Comparison of ENCODE assay signal across 17 cellular contexts in genomic region chr5:42467981-42468524, GRCh38. TPM values are rescaled to one million over a fixed set of nuclear protein-coding genes. Genes with fewer than 3 reads are reported as not detected.
DNase-seq lines count a peak whose midpoint lies in the region; ATAC-seq lines count a peak whose summit lies in the region.
"Had no signal": no experiment of that assay in that cellular context is flagged by ENCODE, and none has a peak within 500 bp of the region (broad histone marks: within the 10 kb centered on the region; RNA-seq: fewer than 3 reads in every experiment).

No MANE protein-coding gene starts in this region.

- DNase-seq in ELF-1 (ENCODE audit: low read depth, low spot score), result peak; percentile 2
- no peak for DNase-seq in DMS 273 treated with DMSO at 0.1 percent for 48 hours (lab: John Stamatoyannopoulos, UW)
- DNase-seq in aorta, result no peak
- DNase-seq: ACHN; Calu3; CD8-positive, alpha-beta T cell; DMS53; DND-41; EL; GM23248; IMR-90 had no signal

- H3K36me3 ChIP-seq in aorta (ENCODE audit: control insufficient read depth in 1 of 2, insufficient read depth in 2 of 2, low read length in 1 of 2), result peaks cover 0 to 3% of the 10 kb centered on the region in 2 donors
- H3K36me3 ChIP-seq: HAP-1 had no signal

- no peaks in the 10 kb centered on the region for H3K27me3 ChIP-seq in aorta (ENCODE audit: control insufficient read depth in 1 of 2, insufficient read depth in 2 of 2, low read length in 1 of 2)

- 94% methylated on average over 8 of the region's 8 CpGs for WGBS in aorta, 2 donors

- peak; percentile 26 for ATAC-seq in HG02610 (IDR thresholded peaks at IDR 0.05; ENCODE audit: unreplicated experiment)
- ATAC-seq in esophagus mucosa, result peak; percentile 82
- ATAC-seq in HG03025 (IDR thresholded peaks at IDR 0.05; ENCODE audit: low FRiP score, unreplicated experiment), result no peak
- ATAC-seq in HG03432 (IDR thresholded peaks at IDR 0.05; ENCODE audit: unreplicated experiment), result no peak
- no peak for ATAC-seq in aorta (ENCODE audit: low FRiP score)
- ATAC-seq: CD8-positive, alpha-beta T cell had no signal

- H3K4me3 ChIP-seq in aorta (ENCODE audit: low read length in 2 of 2), result no peak overlapping the region
- H3K4me3 ChIP-seq: GM23248, HAP-1, K562 had no signal

- H3K4me1 ChIP-seq in aorta (ENCODE audit: control insufficient read depth in 1 of 2, insufficient read depth in 2 of 2, low read length in 2 of 2), result peaks cover 0 to 2% of the 10 kb centered on the region in 2 donors
- H3K4me1 ChIP-seq: HAP-1 had no signal

- no peaks in the 10 kb centered on the region for H3K9me3 ChIP-seq in aorta (ENCODE audit: control insufficient read depth, low read length)
- H3K9me3 ChIP-seq: HAP-1 had no signal

- intact Hi-C loops in aorta (cut with DNase I), result no loop called here

- H3K27ac ChIP-seq in aorta (ENCODE audit: low read depth in 1 of 2, low read length in 2 of 2), result no peak overlapping the region
- H3K27ac ChIP-seq: GM23248 had no signal

RNA-seq across cellular contexts. Expression of gene GHR, which starts 44.8 kb away (rescaled TPM):
- total RNA-seq in esophagus mucosa (2.4 TPM), aorta (10 to 100 TPM; 10.9 to 17.1 TPM)
- 1 to 10 TPM; 2.9 to 6.3 TPM for polyA plus RNA-seq in aorta
- total RNA-seq: CD8-positive, alpha-beta T cell had no signal

Comparison
In these comparisons a context has a peak if more than half of its experiments do, and no peak if none do; other contexts are left out.
1. ATAC-seq: peak in HG02610 (single experiment) and esophagus mucosa (single experiment); none in HG03025 (single experiment), HG03432 (single experiment) and aorta (single experiment).